ENCODE assay signal across 24 cellular contexts in the genomic region with DNA sequence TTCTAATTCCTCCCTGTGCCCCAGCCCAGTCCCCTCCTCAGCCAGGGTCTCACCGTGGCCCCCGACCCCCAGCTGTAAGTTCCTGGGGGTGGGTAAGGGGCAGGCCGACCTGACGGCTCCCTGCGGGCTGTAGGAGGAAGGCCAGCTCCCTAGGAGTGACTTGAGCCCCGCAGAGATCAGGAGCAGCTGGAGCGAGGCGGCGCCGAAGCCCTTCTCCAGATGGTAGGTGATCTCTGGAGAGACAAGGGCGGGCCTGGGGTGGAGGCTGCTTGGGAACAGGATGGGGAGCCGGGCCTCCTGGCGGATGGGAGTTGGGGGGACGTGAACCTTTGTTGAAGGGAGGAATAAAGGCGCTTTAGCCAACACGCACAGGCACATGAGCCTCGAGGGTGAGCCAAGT. TPM values are rescaled to one million over a fixed set of nuclear protein-coding genes. Genes with fewer than 3 reads are reported as not detected.
"Had no signal": no experiment of that assay in that cellular context is flagged by ENCODE, and none has a peak within 500 bp of the region (broad histone marks: within the 10 kb centered on the region; RNA-seq: fewer than 3 reads in every experiment).

No MANE protein-coding gene starts in this region.

- H2AFZ ChIP-seq: hepatocyte had no signal

- H3K4me1 ChIP-seq: adrenal gland, prostate gland, spleen had no signal

- H3K4me2 ChIP-seq: hepatocyte had no signal

- DNase-seq: activated CD4-positive, alpha-beta T cell treated with anti-CD3 and anti-CD28 coated beads, Interleukin-2, amount 10 ng/mL, durations not matched to agents 7 days and 5 days; activated CD4-positive, CD25-positive, alpha-beta regulatory T cell treated with anti-CD3 and anti-CD28 coated beads, Interleukin-2, amount 50 U/mL, for 72 hours; activated CD8-positive, alpha-beta T cell treated with anti-CD3 and anti-CD28 coated beads, Interleukin-2, amount 10 ng/mL, durations not matched to agents 7 days and 5 days; activated gamma-delta T cell treated with Interleukin-2 at 50 U/mL for 16 hours; adrenal gland; brain microvascular endothelial cell; effector CD4-positive, alpha-beta T cell; left ventricle myocardium inferior; mammary epithelial cell; naive thymus-derived CD8-positive, alpha-beta T cell; spleen; stimulated activated CD4-positive, alpha-beta T cell treated with anti-CD3 and anti-CD28 coated beads, Interleukin-4, amount 100 ng/mL, for 1 hour; stimulated activated naive CD4-positive, alpha-beta T cell; testis had no signal

- H3K4me3 ChIP-seq: adrenal gland, ascending aorta, hepatocyte, left ventricle myocardium inferior, ovary, prostate gland, spleen, testis had no signal

- H3K36me3 ChIP-seq: adrenal gland, ascending aorta, brain microvascular endothelial cell, left ventricle myocardium inferior, ovary, prostate gland, spleen had no signal

- H3K27ac ChIP-seq: adrenal gland, ascending aorta, brain microvascular endothelial cell, hepatocyte, left ventricle myocardium inferior, ovary, prostate gland, spleen, testis had no signal

- H3K9me3 ChIP-seq: adrenal gland, ascending aorta, left ventricle myocardium inferior, ovary, prostate gland, spleen, testis had no signal

- ATAC-seq: activated CD8-positive, alpha-beta T cell treated with anti-CD3 and anti-CD28 coated beads, Interleukin-2, amount 10 ng/mL, durations not matched to agents 7 days and 5 days; naive thymus-derived CD8-positive, alpha-beta T cell had no signal

- H3K27me3 ChIP-seq: adrenal gland, ascending aorta, brain microvascular endothelial cell, hepatocyte, ovary, spleen, testis had no signal

- FAIRE-seq: endometrium had no signal

RNA-seq across cellular contexts. Expression of gene SLC28A1, which starts 4.2 kb away (rescaled TPM):
- total RNA-seq: activated CD4-positive, alpha-beta T cell treated with anti-CD3 and anti-CD28 coated beads, Interleukin-2, amount 10 ng/mL, durations not matched to agents 7 days and 5 days; activated CD8-positive, alpha-beta T cell treated with anti-CD3 and anti-CD28 coated beads, Interleukin-2, amount 10 ng/mL, durations not matched to agents 7 days and 5 days; activated T-helper 1 cell treated with anti-CD3 and anti-CD28 coated beads, Interleukin-12 subunit alpha, Interleukin-12 subunit beta, Interleukin-2, Interleukin-4 antibody, amounts not matched to agents 30 ng/mL and 10 ng/mL and 1 ng/mL, durations not matched to agents 14 hours and 24 hours and 36 hours; ascending aorta; epithelial cell of proximal tubule; fibroblast of villous mesenchyme; naive thymus-derived CD8-positive, alpha-beta T cell; prostate gland; T-helper 2 cell treated with Interferon-gamma antibody and Interleukin-4, amounts not matched to agents 100 ng/mL and 5 ng/mL, for 36 hours; ureter had no signal
- polyA plus RNA-seq: mammary epithelial cell; naive thymus-derived CD8-positive, alpha-beta T cell had no signal
